In genomic region chr1:96256391-96256790, GRCh38 we compare ENCODE assay signal across 14 cellular contexts.
DNase-seq lines count a peak whose midpoint lies in the region; ATAC-seq, FAIRE-seq and TF ChIP-seq lines count a peak whose summit lies in the region.
"Had no signal": no experiment of that assay in that cellular context is flagged by ENCODE, and none has a peak within 500 bp of the region (broad histone marks: within the 10 kb centered on the region; RNA-seq: fewer than 3 reads in every experiment).

No MANE protein-coding gene starts in this region.

- H3K36me3 Mint-ChIP-seq in glutamatergic neuron (ENCODE audit: unreplicated experiment), result no peaks in the 10 kb centered on the region
- H3K36me3 Mint-ChIP-seq: CD4-positive, CD25-positive, alpha-beta regulatory T cell had no signal

- H3K9me3 Mint-ChIP-seq in glutamatergic neuron (ENCODE audit: unreplicated experiment), result no peaks in the 10 kb centered on the region

- FAIRE-seq in urothelium cell line (lab: Jason Lieb, UNC), result no peak

- H3K4me1 Mint-ChIP-seq in glutamatergic neuron (ENCODE audit: low read depth, unreplicated experiment), result peaks cover 9% of the 10 kb centered on the region
- H3K4me1 Mint-ChIP-seq: CD4-positive, CD25-positive, alpha-beta regulatory T cell had no signal

- intact Hi-C loops in sciatic nerve (cut with DNase I), result no loop called here

- DNase-seq in LHCN-M2 (ENCODE audit: low read depth) (peak; percentile 19), fibroblast of gingiva (ENCODE audit: low read depth) (peak; percentile 43), glutamatergic neuron (no peak), sciatic nerve (ENCODE audit: low spot score) (no peak), NCI-H2171 treated with DMSO at 0.1 percent for 48 hours (lab: John Stamatoyannopoulos, UW) (no peak), urothelium cell line (ENCODE audit: low spot score) (no peak), dermis blood vessel endothelial cell (no peak)
- DNase-seq: 8988T; CD4-positive, CD25-positive, alpha-beta regulatory T cell; DMS53; GF-D8; GOT3; H9 had no signal

- H3K4me3 Mint-ChIP-seq in glutamatergic neuron (ENCODE audit: unreplicated experiment), result no peak overlapping the region
- H3K4me3 Mint-ChIP-seq: H9 had no signal

- no peak overlapping the region for H3K27ac Mint-ChIP-seq in glutamatergic neuron (ENCODE audit: unreplicated experiment)
- H3K27ac Mint-ChIP-seq: CD4-positive, CD25-positive, alpha-beta regulatory T cell; H9 had no signal

- TF ChIP-seq CTCF in glutamatergic neuron (IDR thresholded peaks at IDR 0.05; ENCODE audit: partially characterized antibody, unreplicated experiment), result peak; percentile 4

- ATAC-seq in sciatic nerve (peak; percentile 67), HG03045 (IDR thresholded peaks at IDR 0.05; ENCODE audit: unreplicated experiment) (no peak)

- H3K27me3 Mint-ChIP-seq in glutamatergic neuron (ENCODE audit: unreplicated experiment), result no peaks in the 10 kb centered on the region
- H3K27me3 Mint-ChIP-seq: CD4-positive, CD25-positive, alpha-beta regulatory T cell had no signal

Comparison
In these comparisons a context has a peak if more than half of its experiments do, and no peak if none do; other contexts are left out.
1. DNase-seq: peak in LHCN-M2 (single experiment) and fibroblast of gingiva (single experiment); none in glutamatergic neuron (single experiment), sciatic nerve (single experiment), NCI-H2171 treated with DMSO at 0.1 percent for 48 hours (single experiment), urothelium cell line (single experiment) and dermis blood vessel endothelial cell (single experiment).